In genomic region chr2:241773511-241774418, GRCh38 we compare ENCODE assay signal across 14 cellular contexts. TPM values are rescaled to one million over a fixed set of nuclear protein-coding genes. Genes with fewer than 3 reads are reported as not detected.
A peak's percentile ranks its signal among the peaks of the same experiment; 100 is the strongest.
DNase-seq lines count a peak whose midpoint lies in the region; ATAC-seq and TF ChIP-seq lines count a peak whose summit lies in the region.
"Had no signal": no experiment of that assay in that cellular context is flagged by ENCODE, and none has a peak within 500 bp of the region (broad histone marks: within the 10 kb centered on the region; RNA-seq: fewer than 3 reads in every experiment).

No MANE protein-coding gene starts in this region.

- DNase-seq in COLO668 (lab: John Stamatoyannopoulos, UW; ENCODE audit: unreplicated experiment) (peak; percentile 93), SHP77 treated with DMSO at 0.1 percent for 48 hours (lab: John Stamatoyannopoulos, UW) (peak; percentile 74), lung (ENCODE audit: low spot score) (peak; percentile 28), NOMO-1 (lab: John Stamatoyannopoulos, UW; ENCODE audit: unreplicated experiment in 2 of 2) (no peak), neural progenitor cell (ENCODE audit: low spot score) (no peak)
- DNase-seq: foreskin melanocyte, NCI-H1105, psoas muscle had no signal

- no peaks in the 10 kb centered on the region for H3K36me3 Mint-ChIP-seq in neural progenitor cell
- H3K36me3 Mint-ChIP-seq: CD8-positive, alpha-beta memory T cell had no signal

- no peak overlapping the region for H2AFZ ChIP-seq in neural progenitor cell (replicated peaks)

- H3F3A ChIP-seq in neural progenitor cell (ENCODE audit: low read depth), result peaks cover 26% of the 10 kb centered on the region

- no peak for TF ChIP-seq CTCF in HEK293 (tag by site-specific recombination; IDR thresholded peaks at IDR 0.05)
- no peak for TF ChIP-seq CTCF in lung (IDR thresholded peaks at IDR 0.05; ENCODE audit: control extremely low read depth, extremely low read depth)
- no peak for TF ChIP-seq CTCF in neural progenitor cell (IDR thresholded peaks at IDR 0.05)

- no peak overlapping the region for H3K27ac Mint-ChIP-seq in neural progenitor cell

- 66 to 69% methylated on average over 29 of the region's 29 CpGs for WGBS in lung, 2 donors

- no peaks in the 10 kb centered on the region for H3K27me3 ChIP-seq in lung (ENCODE audit: control insufficient read depth, insufficient read depth)
- H3K27me3 ChIP-seq in neural progenitor cell, result no peaks in the 10 kb centered on the region

- H4K20me1 ChIP-seq in neural progenitor cell (ENCODE audit: low read depth), result no peaks in the 10 kb centered on the region

- H3K4me1 ChIP-seq in HEK293 (ENCODE audit: control insufficient read depth, insufficient read depth, low read length), result no peaks in the 10 kb centered on the region
- no peaks in the 10 kb centered on the region for H3K4me1 ChIP-seq in lung (ENCODE audit: control insufficient read depth in 2 of 2, insufficient read depth in 2 of 2, low read length in 2 of 2)
- peaks cover 44% of the 10 kb centered on the region for H3K4me1 ChIP-seq in neural progenitor cell

- H3K4me3 ChIP-seq in HEK293 (ENCODE audit: low read depth, low read length) (no peak overlapping the region), lung (no peak overlapping the region), neural progenitor cell (no peak overlapping the region)
- H3K4me3 ChIP-seq: psoas muscle, thoracic aorta had no signal

- H3K27ac ChIP-seq in HEK293 (ENCODE audit: extremely low read depth, low read depth, low read length) (no peak overlapping the region), lung (ENCODE audit: low read depth in 1 of 2, low read length in 1 of 2) (no peak overlapping the region), neural progenitor cell (no peak overlapping the region)
- H3K27ac ChIP-seq: psoas muscle, thoracic aorta had no signal

- no peaks in the 10 kb centered on the region for H3K79me2 ChIP-seq in neural progenitor cell (ENCODE audit: low read depth)

- no peak overlapping the region for H3K9ac ChIP-seq in neural progenitor cell

- no peaks in the 10 kb centered on the region for H3K9me3 Mint-ChIP-seq in neural progenitor cell
- H3K9me3 Mint-ChIP-seq: CD8-positive, alpha-beta memory T cell had no signal

- H3K4me3 Mint-ChIP-seq in neural progenitor cell, result no peak overlapping the region

- H3K9me3 ChIP-seq in HEK293 (ENCODE audit: control insufficient read depth, insufficient read depth, low read depth, low read length), result no peaks in the 10 kb centered on the region
- H3K9me3 ChIP-seq in lung (ENCODE audit: control insufficient read depth in 2 of 2, insufficient read depth in 1 of 2, low read length in 1 of 2), result no peaks in the 10 kb centered on the region
- no peaks in the 10 kb centered on the region for H3K9me3 ChIP-seq in neural progenitor cell (ENCODE audit: low read depth)
- H3K9me3 ChIP-seq: psoas muscle, thoracic aorta had no signal

- POLR2A ChIA-PET in HEK293 (lab: Yijun Ruan, JAX), result interaction anchor here (0.5 kb wide), 1 partner anchor 109 kb away, joined by 3 read pairs; no protein-coding TSS in a partner anchor

- no peak for ATAC-seq in lung (ENCODE audit: insufficient read depth, low FRiP score)
- no peak for ATAC-seq in GM18870 (IDR thresholded peaks at IDR 0.05; ENCODE audit: unreplicated experiment)
- ATAC-seq in HG02642 (IDR thresholded peaks at IDR 0.05; ENCODE audit: poor library complexity, unreplicated experiment), result no peak
- ATAC-seq: psoas muscle had no signal

- H3K4me2 ChIP-seq in neural progenitor cell, result no peak overlapping the region

- CTCF ChIA-PET in HEK293 (lab: Yijun Ruan, JAX), result no interaction called here

- H3K27me3 Mint-ChIP-seq in neural progenitor cell (ENCODE audit: insufficient read depth, low read depth), result peaks cover 11% of the 10 kb centered on the region
- H3K27me3 Mint-ChIP-seq: CD8-positive, alpha-beta memory T cell had no signal

- H3K36me3 ChIP-seq in HEK293 (ENCODE audit: control insufficient read depth in 2 of 2, insufficient read depth in 1 of 2, low read length in 2 of 2) (no peaks in the 10 kb centered on the region), lung (ENCODE audit: control insufficient read depth in 2 of 2, insufficient read depth in 2 of 2, low read length in 2 of 2) (no peaks in the 10 kb centered on the region), neural progenitor cell (no peaks in the 10 kb centered on the region)
- H3K36me3 ChIP-seq: thoracic aorta had no signal

- H3K4me1 Mint-ChIP-seq in neural progenitor cell, result peaks cover 31% of the 10 kb centered on the region

TF ChIP-seq in HEK293, 187 proteins besides CTCF, POLR2A, EP300 and RAD21:
- no peak for TF ChIP-seq ZNF654 (tag by site-specific recombination; IDR thresholded peaks at IDR 0.05; ENCODE audit: low read depth)
- TF ChIP-seq BCL11A (tag by site-specific recombination; IDR thresholded peaks at IDR 0.05; ENCODE audit: low read depth), result no peak
- no peak for TF ChIP-seq WT1 (tag by site-specific recombination; IDR thresholded peaks at IDR 0.05)
- TF ChIP-seq ZNF335 (tag by site-specific recombination; conservative IDR thresholded peaks at IDR 0.05), result 0 out of 2 replicates have a peak, but pooled peaks have one; percentile 35
- peak; percentile 63 for TF ChIP-seq ZBTB20 (tag by site-specific recombination; IDR thresholded peaks at IDR 0.05)

RNA-seq across cellular contexts. Expression of gene GAL3ST2, which starts 2.9 kb away (rescaled TPM):
- under 1 TPM in 1 of 2 donors, not detected in 1; 0.40 TPM for total RNA-seq in lung
- polyA plus RNA-seq in lung, result not detected
- 0.09 TPM in 1 of 2 replicates, not detected in the other for total RNA-seq in neural progenitor cell (ENCODE audit: low replicate concordance)
- total RNA-seq: RPMI7951 had no signal
- polyA plus RNA-seq: CD8-positive, alpha-beta memory T cell had no signal

RNA-seq across cellular contexts. Expression of gene NEU4, which starts 35.2 kb away (rescaled TPM):
- total RNA-seq in lung (under 1 TPM; 0.26 to 0.43 TPM), neural progenitor cell (ENCODE audit: low replicate concordance) (1.2 TPM in 1 of 2 replicates, not detected in the other)
- under 1 TPM; 0.27 to 0.59 TPM for polyA plus RNA-seq in lung
- total RNA-seq: CD8-positive, alpha-beta memory T cell; RPMI7951 had no signal
- polyA plus RNA-seq: CD8-positive, alpha-beta memory T cell had no signal

RNA-seq across cellular contexts. Expression of gene D2HGDH, which starts 39.3 kb away (rescaled TPM):
- total RNA-seq in lung (10 to 100 TPM; 22.2 to 45.3 TPM), neural progenitor cell (ENCODE audit: low replicate concordance) (3.5 and 15.4 TPM in 2 replicates)
- 10 to 100 TPM; 12.2 to 32.2 TPM for polyA plus RNA-seq in lung

Comparison
In these comparisons a context has a peak if more than half of its experiments do, and no peak if none do; other contexts are left out.
1. DNase-seq: peak in COLO668 (single experiment), SHP77 treated with DMSO at 0.1 percent for 48 hours (single experiment) and lung (single experiment); none in NOMO-1 (0 of 2) and neural progenitor cell (single experiment).